6 cellular contexts compared by ENCODE assay signal in genomic region chr1:1318131-1318652, GRCh38. TPM values are rescaled to one million over a fixed set of nuclear protein-coding genes. Genes with fewer than 3 reads are reported as not detected.
DNase-seq lines count a peak whose midpoint lies in the region; ATAC-seq, FAIRE-seq and TF ChIP-seq lines count a peak whose summit lies in the region.

No MANE protein-coding gene starts in this region.

- H2AFZ ChIP-seq in endothelial cell of umbilical vein (ENCODE audit: low read depth, low read length), result no peak overlapping the region

- H3K4me2 ChIP-seq in endothelial cell of umbilical vein (ENCODE audit: insufficient read depth, low read length) (no peak overlapping the region), skeletal muscle satellite cell (ENCODE audit: low read length) (peak overlapping the region; percentile 28)

- CTCF ChIA-PET in endothelial cell of umbilical vein (lab: Charles Lee), result no interaction called here

- POLR2A ChIA-PET in endothelial cell of umbilical vein (lab: Charles Lee), result no interaction called here

- TF ChIP-seq CTCF in endothelial cell of umbilical vein (IDR thresholded peaks at IDR 0.05; ENCODE audit: extremely low read depth in 1 of 2, insufficient read depth in 1 of 2, low read depth in 1 of 2, low read length in 2 of 2), result no peak

- intact Hi-C loops in endothelial cell of umbilical vein (cut with micrococcal nuclease), result no loop called here

- H3K36me3 ChIP-seq in endothelial cell of umbilical vein (ENCODE audit: control insufficient read depth in 2 of 2, extremely low read depth in 1 of 2, insufficient read depth in 2 of 2, low read length in 2 of 2), result peaks cover 0 to 25% of the 10 kb centered on the region in 2 experiments
- H3K36me3 ChIP-seq in skeletal muscle satellite cell (ENCODE audit: insufficient read depth, low read length), result peaks cover 51% of the 10 kb centered on the region

- no peak for TF ChIP-seq POLR2A in endothelial cell of umbilical vein (IDR thresholded peaks at IDR 0.05; ENCODE audit: low read depth, low read length)

- ATAC-seq in HG02852 (IDR thresholded peaks at IDR 0.05; ENCODE audit: unreplicated experiment) (no peak), GM21528 (IDR thresholded peaks at IDR 0.05; ENCODE audit: low FRiP score, unreplicated experiment) (no peak), GM19395 (IDR thresholded peaks at IDR 0.05; ENCODE audit: unreplicated experiment) (no peak)

- no TSS peak for BruUV-seq in endothelial cell of umbilical vein (replicated peaks; lab: Mats Ljungman, UMichigan)

- peaks cover 5% of the 10 kb centered on the region for H4K20me1 ChIP-seq in endothelial cell of umbilical vein (replicated peaks; ENCODE audit: control insufficient read depth, extremely low read depth, insufficient read depth, low read length)

- peaks cover 36% of the 10 kb centered on the region for H3K79me2 ChIP-seq in endothelial cell of umbilical vein (ENCODE audit: control insufficient read depth, insufficient read depth, low read length)

- H3K9me3 ChIP-seq in endothelial cell of umbilical vein (replicated peaks; ENCODE audit: control insufficient read depth, insufficient read depth, low read length), result no peaks in the 10 kb centered on the region
- H3K9me3 ChIP-seq in skeletal muscle satellite cell (replicated peaks; ENCODE audit: low read length), result no peaks in the 10 kb centered on the region

- no peak overlapping the region for H3K9ac ChIP-seq in endothelial cell of umbilical vein (replicated peaks; ENCODE audit: extremely low read depth, insufficient read depth, low read length)
- H3K9ac ChIP-seq in skeletal muscle satellite cell (ENCODE audit: low read depth, low read length), result no peak overlapping the region

- no peaks in the 10 kb centered on the region for H3K27me3 ChIP-seq in endothelial cell of umbilical vein (ENCODE audit: control insufficient read depth in 2 of 2, insufficient read depth in 2 of 2, low read length in 2 of 2)
- H3K27me3 ChIP-seq in skeletal muscle satellite cell (ENCODE audit: control insufficient read depth, insufficient read depth, low read length), result no peaks in the 10 kb centered on the region

- peak; percentile 67 for DNase-seq in NCI-H1694 (lab: John Stamatoyannopoulos, UW)
- DNase-seq in endothelial cell of umbilical vein (ENCODE audit: low read depth, low spot score), result peak; percentile 45

- FAIRE-seq in endothelial cell of umbilical vein (lab: Jason Lieb, UNC), result peak; percentile 44

- dilution Hi-C loops in endothelial cell of umbilical vein (cut with MboI; ENCODE audit: extremely low pct_ligation_motif_present, low sequenced_read_pairs), result no loop called here

- H3K4me3 ChIP-seq in endothelial cell of umbilical vein (replicated peaks in 1 of 3; ENCODE audit: insufficient read depth in 1 of 3, low read depth in 1 of 3, low read length in 3 of 3) (no peak overlapping the region), skeletal muscle satellite cell (ENCODE audit: low read length) (no peak overlapping the region)

- H3K4me1 ChIP-seq in endothelial cell of umbilical vein (ENCODE audit: control insufficient read depth, extremely low read depth, insufficient read depth, low read length), result no peaks in the 10 kb centered on the region
- peaks cover 38% of the 10 kb centered on the region for H3K4me1 ChIP-seq in skeletal muscle satellite cell (ENCODE audit: control insufficient read depth, insufficient read depth, low read length)

- H3K27ac ChIP-seq in endothelial cell of umbilical vein (ENCODE audit: insufficient read depth, low read depth, low read length), result no peak overlapping the region

- H3K9me1 ChIP-seq in endothelial cell of umbilical vein (replicated peaks; ENCODE audit: control insufficient read depth, extremely low read depth, insufficient read depth, low read length), result no peaks in the 10 kb centered on the region

TF ChIP-seq in endothelial cell of umbilical vein, 7 proteins besides CTCF, POLR2A, EP300 and RAD21:
- TF ChIP-seq MAX (IDR thresholded peaks at IDR 0.05; ENCODE audit: insufficient read depth, insufficient read length) (no peak), FOS (IDR thresholded peaks at IDR 0.05; ENCODE audit: borderline replicate concordance, insufficient read depth, low read length) (peak; percentile 32)

RNA-seq across cellular contexts. Expression of gene INTS11, which starts 6.3 kb away (rescaled TPM):
- total RNA-seq in endothelial cell of umbilical vein, result 127 and 132 TPM in 2 replicates
- polyA plus RNA-seq in endothelial cell of umbilical vein, result 222 and 239 TPM in 2 replicates
- polyA plus RNA-seq in endothelial cell of umbilical vein (2011; cell fraction: cytosol; rRNA removed), result 97.6 and 111 TPM in 2 replicates
- polyA plus RNA-seq in endothelial cell of umbilical vein (2011; cell fraction: nucleus; rRNA removed), result 382 and 418 TPM in 2 replicates
- 80.5 and 91.0 TPM in 2 replicates for polyA plus RNA-seq in endothelial cell of umbilical vein (2012)
- 100 and 129 TPM in 2 replicates for polyA minus RNA-seq in endothelial cell of umbilical vein
- 56.8 TPM for polyA minus RNA-seq in endothelial cell of umbilical vein (2011; cell fraction: cytosol; rRNA and poly(A)+ RNA removed)
- 75.0 and 129 TPM in 2 replicates for polyA minus RNA-seq in endothelial cell of umbilical vein (2011; cell fraction: nucleus; rRNA and poly(A)+ RNA removed)
- 71.5 and 74.3 TPM in 2 replicates for total RNA-seq in skeletal muscle satellite cell (2012; rRNA removed)

RNA-seq across cellular contexts. Expression of gene CPTP, which starts 6.4 kb away (rescaled TPM):
- 25.1 and 29.5 TPM in 2 replicates for total RNA-seq in endothelial cell of umbilical vein
- 20.9 and 29.6 TPM in 2 replicates for polyA plus RNA-seq in endothelial cell of umbilical vein
- 11.7 and 19.1 TPM in 2 replicates for polyA plus RNA-seq in endothelial cell of umbilical vein (2011; cell fraction: cytosol; rRNA removed)
- 6.7 and 8.2 TPM in 2 replicates for polyA plus RNA-seq in endothelial cell of umbilical vein (2011; cell fraction: nucleus; rRNA removed)
- polyA plus RNA-seq in endothelial cell of umbilical vein (2012), result 10.1 and 15.4 TPM in 2 replicates
- polyA minus RNA-seq in endothelial cell of umbilical vein, result 6.5 and 10.8 TPM in 2 replicates
- 36.8 TPM for polyA minus RNA-seq in endothelial cell of umbilical vein (2011; cell fraction: cytosol; rRNA and poly(A)+ RNA removed)
- 7.1 and 11.4 TPM in 2 replicates for polyA minus RNA-seq in endothelial cell of umbilical vein (2011; cell fraction: nucleus; rRNA and poly(A)+ RNA removed)
- total RNA-seq in skeletal muscle satellite cell (2012; rRNA removed), result 12.2 and 17.5 TPM in 2 replicates

RNA-seq across cellular contexts. Expression of gene PUSL1, which starts 9.8 kb away (rescaled TPM):
- 16.6 and 18.8 TPM in 2 replicates for total RNA-seq in endothelial cell of umbilical vein
- 27.3 and 45.9 TPM in 2 replicates for polyA plus RNA-seq in endothelial cell of umbilical vein
- polyA plus RNA-seq in endothelial cell of umbilical vein (2011; cell fraction: cytosol; rRNA removed), result 13.4 and 21.1 TPM in 2 replicates
- 13.4 and 13.7 TPM in 2 replicates for polyA plus RNA-seq in endothelial cell of umbilical vein (2011; cell fraction: nucleus; rRNA removed)
- 8.9 and 10.7 TPM in 2 replicates for polyA plus RNA-seq in endothelial cell of umbilical vein (2012)
- polyA minus RNA-seq in endothelial cell of umbilical vein, result 5.5 and 8.0 TPM in 2 replicates
- 22.0 TPM for polyA minus RNA-seq in endothelial cell of umbilical vein (2011; cell fraction: cytosol; rRNA and poly(A)+ RNA removed)
- 3.8 and 7.8 TPM in 2 replicates for polyA minus RNA-seq in endothelial cell of umbilical vein (2011; cell fraction: nucleus; rRNA and poly(A)+ RNA removed)
- total RNA-seq in skeletal muscle satellite cell (2012; rRNA removed), result 42.1 and 52.4 TPM in 2 replicates

RNA-seq across cellular contexts. Expression of gene ACAP3, which starts 10.5 kb away (rescaled TPM):
- total RNA-seq in endothelial cell of umbilical vein, result 39.0 and 43.0 TPM in 2 replicates
- 27.8 and 41.3 TPM in 2 replicates for polyA plus RNA-seq in endothelial cell of umbilical vein
- polyA plus RNA-seq in endothelial cell of umbilical vein (2011; cell fraction: cytosol; rRNA removed), result 6.7 and 11.6 TPM in 2 replicates
- polyA plus RNA-seq in endothelial cell of umbilical vein (2011; cell fraction: nucleus; rRNA removed), result 306 and 358 TPM in 2 replicates
- polyA plus RNA-seq in endothelial cell of umbilical vein (2012), result 25.5 and 29.9 TPM in 2 replicates
- polyA minus RNA-seq in endothelial cell of umbilical vein, result 22.8 and 26.4 TPM in 2 replicates
- polyA minus RNA-seq in endothelial cell of umbilical vein (2011; cell fraction: cytosol; rRNA and poly(A)+ RNA removed), result 29.8 TPM
- 33.4 and 58.9 TPM in 2 replicates for polyA minus RNA-seq in endothelial cell of umbilical vein (2011; cell fraction: nucleus; rRNA and poly(A)+ RNA removed)
- 30.9 and 34.5 TPM in 2 replicates for total RNA-seq in skeletal muscle satellite cell (2012; rRNA removed)

RNA-seq across cellular contexts. Expression of gene TAS1R3, which starts 12.9 kb away (rescaled TPM):
- 0.37 and 0.38 TPM in 2 replicates for total RNA-seq in endothelial cell of umbilical vein
- 0.26 and 0.38 TPM in 2 replicates for polyA plus RNA-seq in endothelial cell of umbilical vein
- polyA plus RNA-seq in endothelial cell of umbilical vein (2011; cell fraction: cytosol; rRNA removed), result 0.04 and 0.08 TPM in 2 replicates
- 1.6 and 2.2 TPM in 2 replicates for polyA plus RNA-seq in endothelial cell of umbilical vein (2011; cell fraction: nucleus; rRNA removed)
- 0.17 and 0.27 TPM in 2 replicates for polyA plus RNA-seq in endothelial cell of umbilical vein (2012)
- polyA minus RNA-seq in endothelial cell of umbilical vein, result 0.19 and 0.22 TPM in 2 replicates
- polyA minus RNA-seq in endothelial cell of umbilical vein (2011; cell fraction: cytosol; rRNA and poly(A)+ RNA removed), result 1.1 TPM
- 0.67 and 1.4 TPM in 2 replicates for polyA minus RNA-seq in endothelial cell of umbilical vein (2011; cell fraction: nucleus; rRNA and poly(A)+ RNA removed)
- total RNA-seq in skeletal muscle satellite cell (2012; rRNA removed), result under 0.01 and 0.44 TPM in 2 replicates
